Comparison of ENCODE assay signal across 1 cellular context in the genomic region with DNA sequence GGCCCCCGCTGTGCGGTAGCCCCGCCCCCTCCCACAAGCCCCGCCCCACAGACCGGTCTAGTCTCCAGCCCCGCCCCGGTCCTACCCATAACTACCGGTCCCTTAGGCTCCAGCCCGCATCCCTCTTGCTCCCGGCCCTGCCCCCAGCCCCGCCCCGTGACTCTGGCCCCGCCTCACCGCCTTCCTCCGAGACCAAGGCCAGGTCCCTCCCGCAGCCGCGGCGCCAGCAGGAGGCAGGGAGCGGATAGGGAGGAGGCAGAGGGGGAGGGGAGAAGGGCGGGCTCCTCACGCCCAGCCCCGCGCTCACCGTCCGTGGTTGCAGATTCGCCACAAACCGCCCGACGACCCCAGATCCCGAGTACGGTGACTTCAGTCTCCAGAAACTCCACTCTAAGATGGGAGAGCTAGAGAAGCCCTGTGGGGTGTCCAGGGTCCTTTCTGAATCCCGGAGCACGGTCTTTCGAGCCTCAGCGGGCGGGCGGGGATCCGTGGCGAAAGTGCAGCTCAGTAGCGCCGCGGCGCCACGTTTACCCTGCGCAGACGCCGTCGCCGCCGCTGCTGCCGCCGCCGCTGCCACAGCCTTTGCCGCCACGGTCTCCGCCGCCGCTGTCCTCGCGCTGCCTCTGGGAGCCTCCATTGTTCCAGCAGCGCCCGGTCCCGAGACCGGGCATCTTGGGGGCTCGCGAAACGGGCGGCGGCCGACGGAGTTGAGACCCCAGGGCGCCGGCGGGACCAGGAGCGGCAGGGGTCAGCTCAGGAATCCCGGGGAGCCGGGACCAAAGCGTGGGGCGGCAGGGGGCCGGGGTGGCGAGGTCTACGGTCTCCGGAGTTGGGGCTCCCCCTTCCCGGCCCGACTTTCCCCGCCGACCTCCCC.
TF ChIP-seq lines count a peak whose summit lies in the region.

Gene BRPF1 (plus strand): TSS at position 530 of the 874 bp plus-strand sequence. CDS start 2,406 bp downstream, outside the sequence.

TF ChIP-seq in HEK293, 187 proteins besides CTCF, POLR2A, EP300 and RAD21 (continued from another document):
- TF ChIP-seq ZBTB6 (tag by site-specific recombination; IDR thresholded peaks at IDR 0.05) (peak; percentile 80), GLIS2 (tag by site-specific recombination; IDR thresholded peaks at IDR 0.05) (peak; percentile 88), ZNF24 (tag by site-specific recombination; IDR thresholded peaks at IDR 0.05) (peak; percentile 98), ZSCAN23 (tag by site-specific recombination; IDR thresholded peaks at IDR 0.05) (peak; percentile 93), ZFP37 (tag by site-specific recombination; IDR thresholded peaks at IDR 0.05) (no peak; the same call in 1 of the 2 replicates), ZBTB21 (tag by site-specific recombination; IDR thresholded peaks at IDR 0.05) (peak; percentile 77), ZNF677 (tag by site-specific recombination; IDR thresholded peaks at IDR 0.05) (peak; percentile 35; the same call in 1 of the 2 replicates), SETDB1 (IDR thresholded peaks at IDR 0.05; ENCODE audit: insufficient read length, low read length) (no peak), SP7 (tag by site-specific recombination; IDR thresholded peaks at IDR 0.05) (peak; percentile 96), HOXC10 (CRISPR knock-in tag; IDR thresholded peaks at IDR 0.05) (no peak), ZNF248 (tag by site-specific recombination; IDR thresholded peaks at IDR 0.05) (no peak), ZNF37A (tag by site-specific recombination; IDR thresholded peaks at IDR 0.05) (no peak; the same call in 1 of the 2 replicates), ATF2 (tag by site-specific recombination; IDR thresholded peaks at IDR 0.05; ENCODE audit: low read depth) (no peak; the same call in 1 of the 2 replicates), ZNF777 (tag by site-specific recombination; IDR thresholded peaks at IDR 0.05; ENCODE audit: borderline replicate concordance) (peak; percentile 91), ZFHX2 (tag by site-specific recombination; conservative IDR thresholded peaks at IDR 0.05) (peak; percentile 70), AEBP2 (tag by site-specific recombination; IDR thresholded peaks at IDR 0.05; ENCODE audit: borderline replicate concordance) (0 out of 2 replicates have a peak, but pooled peaks have one; percentile 74), KLF1 (tag by site-specific recombination; IDR thresholded peaks at IDR 0.05) (peak; percentile 98), ZNF544 (tag by site-specific recombination; IDR thresholded peaks at IDR 0.05) (no peak), MZF1 (tag by site-specific recombination; IDR thresholded peaks at IDR 0.05; ENCODE audit: borderline replicate concordance) (no peak), ZBTB17 (tag by site-specific recombination; IDR thresholded peaks at IDR 0.05) (peak; percentile 93), ZNF624 (tag by site-specific recombination; IDR thresholded peaks at IDR 0.05) (no peak), ZNF10 (tag by site-specific recombination; IDR thresholded peaks at IDR 0.05) (peak; percentile 83), ZNF623 (tag by site-specific recombination; IDR thresholded peaks at IDR 0.05) (peak; percentile 64), ZNF596 (tag by site-specific recombination; IDR thresholded peaks at IDR 0.05) (no peak), ZNF571 (tag by site-specific recombination; IDR thresholded peaks at IDR 0.05) (no peak), ZNF530 (tag by site-specific recombination; IDR thresholded peaks at IDR 0.05; ENCODE audit: low read depth) (no peak), ZNF350 (tag by site-specific recombination; IDR thresholded peaks at IDR 0.05) (no peak), ZNF626 (tag by site-specific recombination; IDR thresholded peaks at IDR 0.05) (no peak), ZXDB (tag by site-specific recombination; IDR thresholded peaks at IDR 0.05) (peak; percentile 99), SP2 (tag by site-specific recombination; IDR thresholded peaks at IDR 0.05) (peak; percentile 94), ZNF169 (tag by site-specific recombination; IDR thresholded peaks at IDR 0.05) (peak; percentile 73; the same call in 1 of the 2 replicates), ZNF274 (IDR thresholded peaks at IDR 0.05; ENCODE audit: low read length) (no peak), ZNF274 (tag by site-specific recombination; IDR thresholded peaks at IDR 0.05; ENCODE audit: borderline replicate concordance) (no peak)
- TF ChIP-seq, protein P1, sequence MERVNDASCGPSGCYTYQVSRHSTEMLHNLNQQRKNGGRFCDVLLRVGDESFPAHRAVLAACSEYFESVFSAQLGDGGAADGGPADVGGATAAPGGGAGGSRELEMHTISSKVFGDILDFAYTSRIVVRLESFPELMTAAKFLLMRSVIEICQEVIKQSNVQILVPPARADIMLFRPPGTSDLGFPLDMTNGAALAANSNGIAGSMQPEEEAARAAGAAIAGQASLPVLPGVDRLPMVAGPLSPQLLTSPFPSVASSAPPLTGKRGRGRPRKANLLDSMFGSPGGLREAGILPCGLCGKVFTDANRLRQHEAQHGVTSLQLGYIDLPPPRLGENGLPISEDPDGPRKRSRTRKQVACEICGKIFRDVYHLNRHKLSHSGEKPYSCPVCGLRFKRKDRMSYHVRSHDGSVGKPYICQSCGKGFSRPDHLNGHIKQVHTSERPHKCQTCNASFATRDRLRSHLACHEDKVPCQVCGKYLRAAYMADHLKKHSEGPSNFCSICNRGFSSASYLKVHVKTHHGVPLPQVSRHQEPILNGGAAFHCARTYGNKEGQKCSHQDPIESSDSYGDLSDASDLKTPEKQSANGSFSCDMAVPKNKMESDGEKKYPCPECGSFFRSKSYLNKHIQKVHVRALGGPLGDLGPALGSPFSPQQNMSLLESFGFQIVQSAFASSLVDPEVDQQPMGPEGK (tag by site-specific recombination; IDR thresholded peaks at IDR 0.05), result peak; percentile 95
- TF ChIP-seq, protein P2, sequence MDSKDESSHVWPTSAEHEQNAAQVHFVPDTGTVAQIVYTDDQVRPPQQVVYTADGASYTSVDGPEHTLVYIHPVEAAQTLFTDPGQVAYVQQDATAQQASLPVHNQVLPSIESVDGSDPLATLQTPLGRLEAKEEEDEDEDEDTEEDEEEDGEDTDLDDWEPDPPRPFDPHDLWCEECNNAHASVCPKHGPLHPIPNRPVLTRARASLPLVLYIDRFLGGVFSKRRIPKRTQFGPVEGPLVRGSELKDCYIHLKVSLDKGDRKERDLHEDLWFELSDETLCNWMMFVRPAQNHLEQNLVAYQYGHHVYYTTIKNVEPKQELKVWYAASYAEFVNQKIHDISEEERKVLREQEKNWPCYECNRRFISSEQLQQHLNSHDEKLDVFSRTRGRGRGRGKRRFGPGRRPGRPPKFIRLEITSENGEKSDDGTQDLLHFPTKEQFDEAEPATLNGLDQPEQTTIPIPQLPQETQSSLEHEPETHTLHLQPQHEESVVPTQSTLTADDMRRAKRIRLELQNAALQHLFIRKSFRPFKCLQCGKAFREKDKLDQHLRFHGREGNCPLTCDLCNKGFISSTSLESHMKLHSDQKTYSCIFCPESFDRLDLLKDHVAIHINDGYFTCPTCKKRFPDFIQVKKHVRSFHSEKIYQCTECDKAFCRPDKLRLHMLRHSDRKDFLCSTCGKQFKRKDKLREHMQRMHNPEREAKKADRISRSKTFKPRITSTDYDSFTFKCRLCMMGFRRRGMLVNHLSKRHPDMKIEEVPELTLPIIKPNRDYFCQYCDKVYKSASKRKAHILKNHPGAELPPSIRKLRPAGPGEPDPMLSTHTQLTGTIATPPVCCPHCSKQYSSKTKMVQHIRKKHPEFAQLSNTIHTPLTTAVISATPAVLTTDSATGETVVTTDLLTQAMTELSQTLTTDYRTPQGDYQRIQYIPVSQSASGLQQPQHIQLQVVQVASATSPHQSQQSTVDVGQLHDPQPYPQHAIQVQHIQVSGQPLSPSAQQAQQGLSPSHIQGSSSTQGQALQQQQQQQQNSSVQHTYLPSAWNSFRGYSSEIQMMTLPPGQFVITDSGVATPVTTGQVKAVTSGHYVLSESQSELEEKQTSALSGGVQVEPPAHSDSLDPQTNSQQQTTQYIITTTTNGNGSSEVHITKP (tag by site-specific recombination; IDR thresholded peaks at IDR 0.05), result peak; percentile 48; the same call in 1 of the 2 replicates
- TF ChIP-seq, protein P3, sequence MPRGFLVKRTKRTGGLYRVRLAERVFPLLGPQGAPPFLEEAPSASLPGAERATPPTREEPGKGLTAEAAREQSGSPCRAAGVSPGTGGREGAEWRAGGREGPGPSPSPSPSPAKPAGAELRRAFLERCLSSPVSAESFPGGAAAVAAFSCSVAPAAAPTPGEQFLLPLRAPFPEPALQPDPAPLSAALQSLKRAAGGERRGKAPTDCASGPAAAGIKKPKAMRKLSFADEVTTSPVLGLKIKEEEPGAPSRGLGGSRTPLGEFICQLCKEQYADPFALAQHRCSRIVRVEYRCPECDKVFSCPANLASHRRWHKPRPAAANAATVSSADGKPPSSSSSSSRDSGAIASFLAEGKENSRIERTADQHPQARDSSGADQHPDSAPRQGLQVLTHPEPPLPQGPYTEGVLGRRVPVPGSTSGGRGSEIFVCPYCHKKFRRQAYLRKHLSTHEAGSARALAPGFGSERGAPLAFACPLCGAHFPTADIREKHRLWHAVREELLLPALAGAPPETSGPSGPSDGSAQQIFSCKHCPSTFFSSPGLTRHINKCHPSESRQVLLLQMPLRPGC (tag by site-specific recombination; IDR thresholded peaks at IDR 0.05), result peak; percentile 96
- TF ChIP-seq, protein P4, sequence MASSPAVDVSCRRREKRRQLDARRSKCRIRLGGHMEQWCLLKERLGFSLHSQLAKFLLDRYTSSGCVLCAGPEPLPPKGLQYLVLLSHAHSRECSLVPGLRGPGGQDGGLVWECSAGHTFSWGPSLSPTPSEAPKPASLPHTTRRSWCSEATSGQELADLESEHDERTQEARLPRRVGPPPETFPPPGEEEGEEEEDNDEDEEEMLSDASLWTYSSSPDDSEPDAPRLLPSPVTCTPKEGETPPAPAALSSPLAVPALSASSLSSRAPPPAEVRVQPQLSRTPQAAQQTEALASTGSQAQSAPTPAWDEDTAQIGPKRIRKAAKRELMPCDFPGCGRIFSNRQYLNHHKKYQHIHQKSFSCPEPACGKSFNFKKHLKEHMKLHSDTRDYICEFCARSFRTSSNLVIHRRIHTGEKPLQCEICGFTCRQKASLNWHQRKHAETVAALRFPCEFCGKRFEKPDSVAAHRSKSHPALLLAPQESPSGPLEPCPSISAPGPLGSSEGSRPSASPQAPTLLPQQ (tag by site-specific recombination; IDR thresholded peaks at IDR 0.05), result peak; percentile 92
- TF ChIP-seq, protein P5, sequence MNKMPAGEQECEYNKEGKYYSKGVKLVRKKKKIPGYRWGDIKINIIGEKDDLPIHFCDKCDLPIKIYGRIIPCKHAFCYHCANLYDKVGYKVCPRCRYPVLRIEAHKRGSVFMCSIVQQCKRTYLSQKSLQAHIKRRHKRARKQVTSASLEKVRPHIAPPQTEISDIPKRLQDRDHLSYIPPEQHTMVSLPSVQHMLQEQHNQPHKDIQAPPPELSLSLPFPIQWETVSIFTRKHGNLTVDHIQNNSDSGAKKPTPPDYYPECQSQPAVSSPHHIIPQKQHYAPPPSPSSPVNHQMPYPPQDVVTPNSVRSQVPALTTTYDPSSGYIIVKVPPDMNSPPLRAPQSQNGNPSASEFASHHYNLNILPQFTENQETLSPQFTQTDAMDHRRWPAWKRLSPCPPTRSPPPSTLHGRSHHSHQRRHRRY (tag by site-specific recombination; IDR thresholded peaks at IDR 0.05), result no peak
